Comparison of ENCODE assay signal across 28 cellular contexts in genomic region chr9:29793970-29794369, GRCh38.
"Had no signal": no experiment of that assay in that cellular context is flagged by ENCODE, and none has a peak within 500 bp of the region (broad histone marks: within the 10 kb centered on the region; RNA-seq: fewer than 3 reads in every experiment).

No MANE protein-coding gene starts in this region.

- H3K27me3 Mint-ChIP-seq: activated CD8-positive, alpha-beta memory T cell treated with anti-CD3 and anti-CD28 coated beads, Interleukin-2, amount 10 ng/mL, durations not matched to agents 7 days and 5 days; activated naive CD4-positive, alpha-beta T cell treated with anti-CD3 and anti-CD28 coated beads, Interleukin-2, amount 50 U/mL, for 24 hours; activated naive CD8-positive, alpha-beta T cell treated with anti-CD3 and anti-CD28 coated beads, Interleukin-2, amount 50 U/mL, for 24 hours; activated T-cell treated with anti-CD3 and anti-CD28 coated beads, Interleukin-2, amount 50 U/mL, for 24 hours had no signal

- H3K4me3 ChIP-seq: ascending aorta, body of pancreas, Peyer's patch, SJCRH30 had no signal

- H3K36me3 ChIP-seq: ascending aorta, Peyer's patch, SJCRH30 had no signal

- H3K4me1 ChIP-seq: ascending aorta, body of pancreas, Peyer's patch, SJCRH30 had no signal

- H3K4me3 Mint-ChIP-seq: activated CD8-positive, alpha-beta memory T cell treated with anti-CD3 and anti-CD28 coated beads, Interleukin-2, amount 10 ng/mL, durations not matched to agents 7 days and 5 days; activated naive CD4-positive, alpha-beta T cell treated with anti-CD3 and anti-CD28 coated beads, Interleukin-2, amount 50 U/mL, for 24 hours; activated naive CD8-positive, alpha-beta T cell treated with anti-CD3 and anti-CD28 coated beads, Interleukin-2, amount 50 U/mL, for 24 hours; activated T-cell treated with anti-CD3 and anti-CD28 coated beads, Interleukin-2, amount 50 U/mL, for 24 hours; activated T-helper 1 cell treated with anti-CD3 and anti-CD28 coated beads, Interleukin-12 subunit alpha, Interleukin-12 subunit beta, Interleukin-2, Interleukin-4 antibody, amounts not matched to agents 30 ng/mL and 10 ng/mL and 1 ng/mL, durations not matched to agents 14 hours and 24 hours and 36 hours; T-helper 1 cell treated with Interleukin-12 subunit alpha and Interleukin-12 subunit beta and Interleukin-4 antibody, amounts not matched to agents 30 μg/mL and 1 μg/mL, for 36 hours had no signal

- H3K9me3 ChIP-seq: ascending aorta, body of pancreas, Peyer's patch, SJCRH30 had no signal

- DNase-seq: activated CD4-positive, alpha-beta T cell treated with anti-CD3 and anti-CD28 coated beads for 48 hours; activated CD4-positive, alpha-beta T cell treated with anti-CD3 and anti-CD28 coated beads, Interleukin-2, amount 50 U/mL, for 4 hours; activated CD4-positive, CD25-positive, alpha-beta regulatory T cell treated with anti-CD3 and anti-CD28 coated beads, Interleukin-2, amount 50 U/mL, for 72 hours; activated CD8-positive, alpha-beta memory T cell treated with anti-CD3 and anti-CD28 coated beads, Interleukin-2, amount 10 ng/mL, durations not matched to agents 7 days and 5 days; activated effector memory CD4-positive, alpha-beta T cell treated with Interleukin-2 at 50 U/mL for 16 hours; activated naive CD4-positive, alpha-beta T cell; activated naive CD8-positive, alpha-beta T cell treated with anti-CD3 and anti-CD28 coated beads, Interleukin-2, amount 50 U/mL, for 24 hours; activated T-cell treated with anti-CD3 and anti-CD28 coated beads, Interleukin-2, amount 50 U/mL, for 24 hours; amniotic stem cell; body of pancreas; central memory CD4-positive, alpha-beta T cell; Karpas-422; NCI-H1105 treated with DMSO at 0.1 percent for 48 hours; NCI-H146; NCI-H1930; NCI-H2171; NCI-H2227 treated with DMSO at 0.1 percent for 48 hours; NCI-H446 treated with DMSO at 0.1 percent for 48 hours; NCI-H524 treated with DMSO at 0.1 percent for 48 hours; NCI-H748 treated with DMSO at 0.1 percent for 48 hours; Peyer's patch; Right ventricle myocardium superior; SJCRH30 had no signal

- H3K27me3 ChIP-seq: ascending aorta, body of pancreas, Peyer's patch, SJCRH30 had no signal

- H3K27ac ChIP-seq: ascending aorta, body of pancreas, Peyer's patch, RWPE1, SJCRH30 had no signal

- ATAC-seq: activated CD8-positive, alpha-beta memory T cell treated with anti-CD3 and anti-CD28 coated beads, Interleukin-2, amount 10 ng/mL, durations not matched to agents 7 days and 5 days; activated naive CD8-positive, alpha-beta T cell treated with anti-CD3 and anti-CD28 coated beads, Interleukin-2, amount 50 U/mL, for 24 hours; body of pancreas had no signal

- H3K9me3 Mint-ChIP-seq: activated naive CD4-positive, alpha-beta T cell treated with anti-CD3 and anti-CD28 coated beads, Interleukin-2, amount 50 U/mL, for 24 hours; activated naive CD8-positive, alpha-beta T cell treated with anti-CD3 and anti-CD28 coated beads, Interleukin-2, amount 50 U/mL, for 24 hours; activated T-cell treated with anti-CD3 and anti-CD28 coated beads, Interleukin-2, amount 50 U/mL, for 24 hours; activated T-helper 1 cell treated with anti-CD3 and anti-CD28 coated beads, Interleukin-12 subunit alpha, Interleukin-12 subunit beta, Interleukin-2, Interleukin-4 antibody, amounts not matched to agents 30 ng/mL and 10 ng/mL and 1 ng/mL, durations not matched to agents 14 hours and 24 hours and 36 hours; T-helper 1 cell treated with Interleukin-12 subunit alpha and Interleukin-12 subunit beta and Interleukin-4 antibody, amounts not matched to agents 30 μg/mL and 1 μg/mL, for 36 hours had no signal

- H3K36me3 Mint-ChIP-seq: activated CD8-positive, alpha-beta memory T cell treated with anti-CD3 and anti-CD28 coated beads, Interleukin-2, amount 10 ng/mL, durations not matched to agents 7 days and 5 days; activated naive CD4-positive, alpha-beta T cell treated with anti-CD3 and anti-CD28 coated beads, Interleukin-2, amount 50 U/mL, for 24 hours had no signal

- H3K27ac Mint-ChIP-seq: activated CD8-positive, alpha-beta memory T cell treated with anti-CD3 and anti-CD28 coated beads, Interleukin-2, amount 10 ng/mL, durations not matched to agents 7 days and 5 days; activated naive CD4-positive, alpha-beta T cell treated with anti-CD3 and anti-CD28 coated beads, Interleukin-2, amount 50 U/mL, for 24 hours; activated naive CD8-positive, alpha-beta T cell treated with anti-CD3 and anti-CD28 coated beads, Interleukin-2, amount 50 U/mL, for 24 hours; activated T-cell treated with anti-CD3 and anti-CD28 coated beads, Interleukin-2, amount 50 U/mL, for 24 hours; activated T-helper 1 cell treated with anti-CD3 and anti-CD28 coated beads, Interleukin-12 subunit alpha, Interleukin-12 subunit beta, Interleukin-2, Interleukin-4 antibody, amounts not matched to agents 30 ng/mL and 10 ng/mL and 1 ng/mL, durations not matched to agents 14 hours and 24 hours and 36 hours; T-helper 1 cell treated with Interleukin-12 subunit alpha and Interleukin-12 subunit beta and Interleukin-4 antibody, amounts not matched to agents 30 μg/mL and 1 μg/mL, for 36 hours had no signal

- H3K4me1 Mint-ChIP-seq: activated CD8-positive, alpha-beta memory T cell treated with anti-CD3 and anti-CD28 coated beads, Interleukin-2, amount 10 ng/mL, durations not matched to agents 7 days and 5 days; activated naive CD4-positive, alpha-beta T cell treated with anti-CD3 and anti-CD28 coated beads, Interleukin-2, amount 50 U/mL, for 24 hours; activated naive CD8-positive, alpha-beta T cell treated with anti-CD3 and anti-CD28 coated beads, Interleukin-2, amount 50 U/mL, for 24 hours had no signal
